Comparison of ENCODE assay signal across 8 cellular contexts in genomic region chr9:134024828-134025605, GRCh38. TPM values are rescaled to one million over a fixed set of nuclear protein-coding genes. Genes with fewer than 3 reads are reported as not detected.
DNase-seq lines count a peak whose midpoint lies in the region; ATAC-seq, FAIRE-seq and TF ChIP-seq lines count a peak whose summit lies in the region.

TSS of gene BRD3OS (plus strand) at chr9:134025481. CDS start at chr9:134026748, 1,267 bp downstream.

- H3K4me3 ChIP-seq in prostate gland (peak within 1 kb of the TSS; percentile 94 to 95), urinary bladder (ENCODE audit: low read depth, low read length) (peak within 1 kb of the TSS; percentile 83)

- TF ChIP-seq POLR2A in GM12891 (IDR thresholded peaks at IDR 0.05; ENCODE audit: low read depth, low read length), result no peak
- peak; percentile 33 for TF ChIP-seq POLR2A in prostate gland (IDR thresholded peaks at IDR 0.05)

- intact Hi-C loops in left ventricle myocardium superior (cut with micrococcal nuclease), result no loop called here
- intact Hi-C loops in prostate gland (cut with DNase I), result loop anchor here (5.0 to 10.0 kb wide), 2 partner anchors 42 to 110 kb away; partner anchors contain the start of genes BRD3 and WDR5

- FAIRE-seq in GM12891 (lab: Jason Lieb, UNC), result peak; percentile 99

- ATAC-seq in HG02884 (IDR thresholded peaks at IDR 0.05; ENCODE audit: unreplicated experiment) (peak; percentile 82), left ventricle myocardium superior (peak; percentile 95)

- H3K36me3 ChIP-seq in prostate gland (peaks cover 0 to 6% of the 10 kb centered on the region in 2 donors), urinary bladder (ENCODE audit: insufficient read depth) (no peaks in the 10 kb centered on the region)

- H3K27ac ChIP-seq in angular gyrus (ENCODE audit: low read depth, low read length), result peak within 1 kb of the TSS; percentile 66
- H3K27ac ChIP-seq in prostate gland, result peak within 1 kb of the TSS; percentile 65 to 73
- peak within 1 kb of the TSS; percentile 28 for H3K27ac ChIP-seq in urinary bladder (ENCODE audit: low read depth)

- no peaks in the 10 kb centered on the region for H3K27me3 ChIP-seq in prostate gland (replicated peaks; ENCODE audit: insufficient read depth)

- no peaks in the 10 kb centered on the region for H3K4me1 ChIP-seq in prostate gland (replicated peaks)
- peaks cover 2% of the 10 kb centered on the region for H3K4me1 ChIP-seq in urinary bladder (ENCODE audit: insufficient read depth)

- DNase-seq in GM12891 (ENCODE audit: insufficient read length, low spot score) (peak; percentile 92), NCI-H1694 treated with DMSO at 0.1 percent for 48 hours (lab: John Stamatoyannopoulos, UW) (peak; percentile 94), T-helper 2 cell (peak; percentile 81 to 98 (median 90)), left ventricle myocardium superior (peak; percentile 98), prostate gland (ENCODE audit: low spot score) (peak; percentile 95)

- 2% methylated on average over 12 of the region's 43 CpGs for WGBS in prostate gland
- WGBS in urinary bladder, result under 1% methylated on average over 43 of the region's 43 CpGs

- no peak for TF ChIP-seq CTCF in prostate gland (IDR thresholded peaks at IDR 0.05)

- H3K9me3 ChIP-seq in prostate gland, result no peaks in the 10 kb centered on the region

TF ChIP-seq in GM12891, 5 proteins besides CTCF, POLR2A, EP300 and RAD21:
- no peak; the same call in 1 of the 2 replicates for TF ChIP-seq POU2F2 (IDR thresholded peaks at IDR 0.05; ENCODE audit: low read depth, low read length)
- peak; percentile 71 for TF ChIP-seq PAX5 (IDR thresholded peaks at IDR 0.05; ENCODE audit: insufficient read depth, low read length, severe bottlenecking)
- TF ChIP-seq SPI1 (IDR thresholded peaks at IDR 0.05; ENCODE audit: low read depth, low read length), result 0 out of 2 replicates have a peak, but pooled peaks have one; percentile 6

RNA-seq across cellular contexts. Expression of gene BRD3OS, which starts in this region (rescaled TPM):
- 6.2 TPM for polyA plus RNA-seq in GM12891 (2012; ENCODE audit: low read depth, missing spikeins)
- 4.7 TPM for total RNA-seq in left ventricle myocardium superior
- total RNA-seq in prostate gland, result 10 to 100 TPM; 16.2 to 30.1 TPM
- total RNA-seq in urinary bladder, result 10.2 TPM
- 21.8 TPM for polyA plus RNA-seq in urinary bladder

Comparison
In these comparisons a context has a peak if more than half of its experiments do, and no peak if none do; other contexts are left out.
1. Peak in every context shown above with its lines: DNase-seq, ATAC-seq, H3K4me3 ChIP-seq and H3K27ac ChIP-seq.